8 cellular contexts compared by ENCODE assay signal in genomic region chr15:77070500-77071337, GRCh38.
DNase-seq lines count a peak whose midpoint lies in the region; ATAC-seq and TF ChIP-seq lines count a peak whose summit lies in the region.

TSS of gene TSPAN3 (minus strand) at chr15:77071109. CDS start at chr15:77070954, 155 bp downstream.

- H3K27me3 Mint-ChIP-seq in activated naive CD4-positive, alpha-beta T cell treated with anti-CD3 and anti-CD28 coated beads, Interleukin-2, amount 50 U/mL, for 24 hours: no peaks in the 10 kb centered on the region

- H3K9me3 Mint-ChIP-seq in activated naive CD4-positive, alpha-beta T cell treated with anti-CD3 and anti-CD28 coated beads, Interleukin-2, amount 50 U/mL, for 24 hours: no peaks in the 10 kb centered on the region

- H3K4me1 Mint-ChIP-seq in activated naive CD4-positive, alpha-beta T cell treated with anti-CD3 and anti-CD28 coated beads, Interleukin-2, amount 50 U/mL, for 24 hours: peaks cover 41% of the 10 kb centered on the region

- peak; percentile 96 for ATAC-seq in HG02623 (IDR thresholded peaks at IDR 0.05; ENCODE audit: unreplicated experiment)
- ATAC-seq in SK-N-SH treated with all-trans-retinoic acid at 6 μM for 48 hours: peak; percentile 99

- TF ChIP-seq CTCF in GM10266 (IDR thresholded peaks at IDR 0.05; ENCODE audit: control insufficient read depth, insufficient read depth, low read depth, missing control alignments): no peak

- peak within 1 kb of the TSS; percentile 84 for H3K4me3 Mint-ChIP-seq in activated naive CD4-positive, alpha-beta T cell treated with anti-CD3 and anti-CD28 coated beads, Interleukin-2, amount 50 U/mL, for 24 hours

- DNase-seq in GM10266 (ENCODE audit: extremely low spot score) (peak; percentile 94), NCI-H1092 treated with DMSO at 0.1 percent for 48 hours (lab: John Stamatoyannopoulos, UW) (peak; percentile 84), globus pallidus (ENCODE audit: low spot score) (peak; percentile 92), nucleus accumbens (lab: John Stamatoyannopoulos, UW) (peak; percentile 59 to 96 (median 87)), superior temporal gyrus (ENCODE audit: extremely low spot score) (peak; percentile 95)

- peak within 1 kb of the TSS; percentile 86 for H3K27ac Mint-ChIP-seq in activated naive CD4-positive, alpha-beta T cell treated with anti-CD3 and anti-CD28 coated beads, Interleukin-2, amount 50 U/mL, for 24 hours

- H3K36me3 Mint-ChIP-seq in activated naive CD4-positive, alpha-beta T cell treated with anti-CD3 and anti-CD28 coated beads, Interleukin-2, amount 50 U/mL, for 24 hours: peaks cover 2% of the 10 kb centered on the region

TF ChIP-seq in SK-N-SH treated with all-trans-retinoic acid at 6 μM for 48 hours, 23 proteins besides CTCF, POLR2A, EP300 and RAD21:
- TF ChIP-seq ZNF8 (CRISPR knock-in tag; IDR thresholded peaks at IDR 0.05): no peak
- 0 out of 2 replicates have a peak, but pooled peaks have one; percentile 45 for TF ChIP-seq PATZ1 (CRISPR knock-in tag; IDR thresholded peaks at IDR 0.05; ENCODE audit: borderline replicate concordance)
- peak; percentile 82; the same call in 1 of the 2 replicates for TF ChIP-seq ZNF70 (CRISPR knock-in tag; IDR thresholded peaks at IDR 0.05)
- TF ChIP-seq TSHZ2 (CRISPR knock-in tag; IDR thresholded peaks at IDR 0.05): peak; percentile 49; the same call in 1 of the 2 replicates

Comparison
In these comparisons a context has a peak if more than half of its experiments do, and no peak if none do; other contexts are left out.
1. Peak in every context shown above with its lines: DNase-seq and ATAC-seq.